ENCODE assay signal across 8 cellular contexts in the genomic region with DNA sequence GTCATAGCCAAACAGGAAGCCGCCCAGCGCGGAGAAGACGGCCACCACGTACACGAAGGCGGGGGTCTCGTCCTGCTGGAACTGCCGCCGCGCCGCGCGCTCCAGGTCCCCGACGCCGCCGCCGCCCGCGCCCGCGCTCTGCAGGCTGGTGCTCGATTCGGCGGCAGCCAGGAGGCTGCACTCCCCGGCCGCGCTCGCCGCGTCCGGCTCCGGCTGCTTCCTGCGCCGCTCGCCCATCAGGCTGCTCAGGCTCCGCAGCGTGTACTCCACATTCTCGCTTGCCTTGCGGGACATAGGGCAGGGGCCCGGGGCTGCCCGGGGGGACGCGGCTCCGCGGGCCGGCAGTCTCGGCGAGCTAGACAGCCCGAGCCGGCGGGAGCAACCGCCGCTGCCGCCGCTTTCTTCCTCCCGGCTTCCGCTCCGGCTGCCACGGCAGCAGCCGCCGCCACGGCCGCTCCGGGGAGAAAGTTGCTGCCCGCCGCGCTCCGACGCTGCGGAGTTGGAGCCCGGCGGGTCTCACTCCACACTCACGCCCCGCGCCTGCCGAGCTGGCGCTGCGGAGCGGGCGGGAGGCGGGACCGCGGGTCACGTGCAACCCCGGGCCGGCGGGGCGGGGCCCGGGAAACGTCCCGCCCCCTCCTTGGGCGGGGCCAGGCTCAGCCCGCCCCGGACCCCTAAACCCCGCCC. TPM values are rescaled to one million over a fixed set of nuclear protein-coding genes. Genes with fewer than 3 reads are reported as not detected.
A peak's percentile ranks its signal among the peaks of the same experiment; 100 is the strongest.
DNase-seq lines count a peak whose midpoint lies in the region; FAIRE-seq and TF ChIP-seq lines count a peak whose summit lies in the region.

A gene (minus strand): TSS at position 567 of the 687 bp plus-strand sequence. CDS start 273 bp downstream, at position 294.

- no peak for TF ChIP-seq POLR2A in GM12892 (IDR thresholded peaks at IDR 0.05; ENCODE audit: low read depth, low read length)

- peaks cover 38% of the 10 kb centered on the region for H3K27me3 Mint-ChIP-seq in T-helper 2 cell treated with Interferon-gamma antibody and Interleukin-4, amounts not matched to agents 5 μg/mL and 100 μg/mL, for 36 hours (ENCODE audit: low read depth)

- no peaks in the 10 kb centered on the region for H3K36me3 Mint-ChIP-seq in T-helper 2 cell treated with Interferon-gamma antibody and Interleukin-4, amounts not matched to agents 5 μg/mL and 100 μg/mL, for 36 hours (ENCODE audit: low read depth)

- CTCF ChIA-PET in HEK293 (lab: Yijun Ruan, JAX) = interaction anchor here (0.9 to 3.6 kb wide), 5 partner anchors 11 to 343 kb away, joined by 3 to 43 read pairs (median 7); no protein-coding TSS in a partner anchor

- no peaks in the 10 kb centered on the region for H3K27me3 ChIP-seq in MM.1S (replicated peaks; ENCODE audit: insufficient read depth, low read length)
- no peaks in the 10 kb centered on the region for H3K27me3 ChIP-seq in ascending aorta

- TF ChIP-seq CTCF in HEK293 (tag by site-specific recombination; IDR thresholded peaks at IDR 0.05) (no peak), MM.1S (IDR thresholded peaks at IDR 0.05; ENCODE audit: low read length) (no peak), ascending aorta (IDR thresholded peaks at IDR 0.05) (no peak), retinal pigment epithelial cell (conservative IDR thresholded peaks at IDR 0.05; ENCODE audit: low read depth, low read length) (no peak)

- H3K79me2 ChIP-seq in MM.1S (ENCODE audit: low read length) = no peaks in the 10 kb centered on the region

- no peaks in the 10 kb centered on the region for H4K20me1 ChIP-seq in MM.1S (ENCODE audit: insufficient read depth, low read length)

- H3F3A ChIP-seq in MM.1S (ENCODE audit: insufficient read depth, low read length) = peaks cover 11% of the 10 kb centered on the region; the same call in 1 of the 2 replicates

- peaks cover 23% of the 10 kb centered on the region for H3K4me1 Mint-ChIP-seq in T-helper 2 cell treated with Interferon-gamma antibody and Interleukin-4, amounts not matched to agents 5 μg/mL and 100 μg/mL, for 36 hours (ENCODE audit: low read depth)

- H3K9me3 Mint-ChIP-seq in T-helper 2 cell treated with Interferon-gamma antibody and Interleukin-4, amounts not matched to agents 5 μg/mL and 100 μg/mL, for 36 hours = no peaks in the 10 kb centered on the region

- H3K4me2 ChIP-seq in MM.1S (ENCODE audit: low read depth, low read length) = peak within 1 kb of the TSS; percentile 98

- H3K4me3 ChIP-seq in HEK293 (ENCODE audit: low read depth, low read length) (peak within 1 kb of the TSS; percentile 81), MM.1S (ENCODE audit: low read length) (peak within 1 kb of the TSS; percentile 83), ascending aorta (peak within 1 kb of the TSS; percentile 91 to 96), retinal pigment epithelial cell (ENCODE audit: low read length) (peak within 1 kb of the TSS; percentile 68)

- H2AFZ ChIP-seq in MM.1S (ENCODE audit: low read length) = peak within 1 kb of the TSS; percentile 98

- H3K36me3 ChIP-seq in HEK293 (ENCODE audit: control insufficient read depth in 2 of 2, insufficient read depth in 1 of 2, low read length in 2 of 2) = no peaks in the 10 kb centered on the region
- no peaks in the 10 kb centered on the region for H3K36me3 ChIP-seq in MM.1S (replicated peaks; ENCODE audit: insufficient read depth, low read length)
- no peaks in the 10 kb centered on the region for H3K36me3 ChIP-seq in ascending aorta

- H3K4me1 ChIP-seq in HEK293 (ENCODE audit: control insufficient read depth, insufficient read depth, low read length) (peaks cover 7% of the 10 kb centered on the region; the same call in 1 of the 2 replicates), MM.1S (ENCODE audit: low read length) (0 out of 2 replicates have a peak, but pooled peaks cover 3% of the 10 kb centered on the region), ascending aorta (peaks cover 0 to 10% of the 10 kb centered on the region in 2 donors)

- POLR2A ChIA-PET in HEK293 (lab: Yijun Ruan, JAX) = interaction anchor here (1.1 to 1.3 kb wide), 2 partner anchors 95 to 486 kb away, joined by 4 read pairs; a partner anchor contains a TSS

- peak; percentile 65 for DNase-seq in GM12892 (ENCODE audit: insufficient read length)
- peak; percentile 83 for DNase-seq in MM.1S
- DNase-seq in T-helper 2 cell treated with Interferon-gamma antibody and Interleukin-4, amounts not matched to agents 5 μg/mL and 100 μg/mL, for 36 hours (ENCODE audit: low spot score) = peak; percentile 69
- peak in 1 of 2 donors; percentile 87 for DNase-seq in ascending aorta (ENCODE audit: low spot score in 2 of 2)
- DNase-seq in hippocampal formation (lab: John Stamatoyannopoulos, UW) = peak; percentile 52 to 70
- peak; percentile 14 for DNase-seq in retinal pigment epithelial cell (ENCODE audit: low read depth)
- DNase-seq in superior temporal gyrus (ENCODE audit: extremely low spot score) = no peak

- peak within 1 kb of the TSS; percentile 65; the same call in 1 of the 2 replicates for H3K9ac ChIP-seq in MM.1S (ENCODE audit: low read length)

- intact Hi-C loops in ascending aorta (cut with DNase I) = loop anchor here (1.0 to 5.0 kb wide), 4 partner anchors 38 to 663 kb away; a partner anchor contains a TSS

- peak; percentile 36 for FAIRE-seq in GM12892 (lab: Jason Lieb, UNC)

- H3K27ac Mint-ChIP-seq in T-helper 2 cell treated with Interferon-gamma antibody and Interleukin-4, amounts not matched to agents 5 μg/mL and 100 μg/mL, for 36 hours = peak within 1 kb of the TSS; percentile 24

- no peaks in the 10 kb centered on the region for H3K9me3 ChIP-seq in HEK293 (ENCODE audit: control insufficient read depth, insufficient read depth, low read depth, low read length)
- H3K9me3 ChIP-seq in MM.1S (replicated peaks; ENCODE audit: insufficient read depth, low read length) = no peaks in the 10 kb centered on the region
- H3K9me3 ChIP-seq in ascending aorta = no peaks in the 10 kb centered on the region

- no peaks in the 10 kb centered on the region for H3K9me2 ChIP-seq in MM.1S (replicated peaks; ENCODE audit: insufficient read depth, low read length)

- H3K27ac ChIP-seq in HEK293 (ENCODE audit: extremely low read depth, low read depth, low read length) = peak within 1 kb of the TSS; percentile 70; the same call in 1 of the 2 replicates
- H3K27ac ChIP-seq in MM.1S (ENCODE audit: low read length) = peak within 1 kb of the TSS; percentile 22; the same call in 1 of the 2 replicates
- H3K27ac ChIP-seq in ascending aorta = peak within 1 kb of the TSS; percentile 86 to 90

- H3K4me3 Mint-ChIP-seq in T-helper 2 cell treated with Interferon-gamma antibody and Interleukin-4, amounts not matched to agents 5 μg/mL and 100 μg/mL, for 36 hours = peak within 1 kb of the TSS; percentile 81

TF ChIP-seq in HEK293, 187 proteins besides CTCF, POLR2A, EP300 and RAD21 (continues in another document):
- TF ChIP-seq ZNF776 (tag by site-specific recombination; IDR thresholded peaks at IDR 0.05; ENCODE audit: borderline replicate concordance) (no peak), ZNF626 (tag by site-specific recombination; IDR thresholded peaks at IDR 0.05) (no peak), ZNF670 (tag by site-specific recombination; IDR thresholded peaks at IDR 0.05; ENCODE audit: low read depth) (no peak), HOXA7 (CRISPR knock-in tag; IDR thresholded peaks at IDR 0.05; ENCODE audit: borderline replicate concordance) (no peak), WT1 (tag by site-specific recombination; IDR thresholded peaks at IDR 0.05) (no peak), ZNF391 (tag by site-specific recombination; IDR thresholded peaks at IDR 0.05; ENCODE audit: borderline replicate concordance, low read depth) (no peak), ZBTB7A (tag by site-specific recombination; IDR thresholded peaks at IDR 0.05; ENCODE audit: low read depth) (no peak), ZBTB1 (tag by site-specific recombination; IDR thresholded peaks at IDR 0.05) (no peak), SCRT1 (tag by site-specific recombination; IDR thresholded peaks at IDR 0.05; ENCODE audit: borderline replicate concordance) (no peak)
- TF ChIP-seq, protein P1, sequence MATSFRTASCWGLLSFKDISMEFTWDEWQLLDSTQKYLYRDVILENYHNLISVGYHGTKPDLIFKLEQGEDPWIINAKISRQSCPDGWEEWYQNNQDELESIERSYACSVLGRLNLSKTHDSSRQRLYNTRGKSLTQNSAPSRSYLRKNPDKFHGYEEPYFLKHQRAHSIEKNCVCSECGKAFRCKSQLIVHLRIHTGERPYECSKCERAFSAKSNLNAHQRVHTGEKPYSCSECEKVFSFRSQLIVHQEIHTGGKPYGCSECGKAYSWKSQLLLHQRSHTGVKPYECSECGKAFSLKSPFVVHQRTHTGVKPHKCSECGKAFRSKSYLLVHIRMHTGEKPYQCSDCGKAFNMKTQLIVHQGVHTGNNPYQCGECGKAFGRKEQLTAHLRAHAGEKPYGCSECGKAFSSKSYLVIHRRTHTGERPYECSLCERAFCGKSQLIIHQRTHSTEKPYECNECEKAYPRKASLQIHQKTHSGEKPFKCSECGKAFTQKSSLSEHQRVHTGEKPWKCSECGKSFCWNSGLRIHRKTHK (tag by site-specific recombination; IDR thresholded peaks at IDR 0.05) = no peak
- TF ChIP-seq, protein P2, sequence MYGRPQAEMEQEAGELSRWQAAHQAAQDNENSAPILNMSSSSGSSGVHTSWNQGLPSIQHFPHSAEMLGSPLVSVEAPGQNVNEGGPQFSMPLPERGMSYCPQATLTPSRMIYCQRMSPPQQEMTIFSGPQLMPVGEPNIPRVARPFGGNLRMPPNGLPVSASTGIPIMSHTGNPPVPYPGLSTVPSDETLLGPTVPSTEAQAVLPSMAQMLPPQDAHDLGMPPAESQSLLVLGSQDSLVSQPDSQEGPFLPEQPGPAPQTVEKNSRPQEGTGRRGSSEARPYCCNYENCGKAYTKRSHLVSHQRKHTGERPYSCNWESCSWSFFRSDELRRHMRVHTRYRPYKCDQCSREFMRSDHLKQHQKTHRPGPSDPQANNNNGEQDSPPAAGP (tag by site-specific recombination; IDR thresholded peaks at IDR 0.05) = no peak
- TF ChIP-seq, protein P3, sequence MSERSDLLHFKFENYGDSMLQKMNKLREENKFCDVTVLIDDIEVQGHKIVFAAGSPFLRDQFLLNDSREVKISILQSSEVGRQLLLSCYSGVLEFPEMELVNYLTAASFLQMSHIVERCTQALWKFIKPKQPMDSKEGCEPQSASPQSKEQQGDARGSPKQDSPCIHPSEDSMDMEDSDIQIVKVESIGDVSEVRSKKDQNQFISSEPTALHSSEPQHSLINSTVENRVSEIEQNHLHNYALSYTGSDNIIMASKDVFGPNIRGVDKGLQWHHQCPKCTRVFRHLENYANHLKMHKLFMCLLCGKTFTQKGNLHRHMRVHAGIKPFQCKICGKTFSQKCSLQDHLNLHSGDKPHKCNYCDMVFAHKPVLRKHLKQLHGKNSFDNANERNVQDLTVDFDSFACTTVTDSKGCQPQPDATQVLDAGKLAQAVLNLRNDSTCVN (tag by site-specific recombination; optimal IDR thresholded peaks at IDR 0.05) = peak; percentile 82

RNA-seq across cellular contexts. Expression of the gene that starts here (rescaled TPM):
- polyA plus RNA-seq in GM12892 (2012; ENCODE audit: missing spikeins) = 0.87 TPM
- total RNA-seq in ascending aorta = 23.5 TPM

Comparison
In these comparisons a context has a peak if more than half of its experiments do, and no peak if none do; other contexts are left out.
1. H3K27ac ChIP-seq: peak in every context shown above with its lines; median percentile 88 in ascending aorta; 70 in HEK293; 22 in MM.1S.